In the genomic region with DNA sequence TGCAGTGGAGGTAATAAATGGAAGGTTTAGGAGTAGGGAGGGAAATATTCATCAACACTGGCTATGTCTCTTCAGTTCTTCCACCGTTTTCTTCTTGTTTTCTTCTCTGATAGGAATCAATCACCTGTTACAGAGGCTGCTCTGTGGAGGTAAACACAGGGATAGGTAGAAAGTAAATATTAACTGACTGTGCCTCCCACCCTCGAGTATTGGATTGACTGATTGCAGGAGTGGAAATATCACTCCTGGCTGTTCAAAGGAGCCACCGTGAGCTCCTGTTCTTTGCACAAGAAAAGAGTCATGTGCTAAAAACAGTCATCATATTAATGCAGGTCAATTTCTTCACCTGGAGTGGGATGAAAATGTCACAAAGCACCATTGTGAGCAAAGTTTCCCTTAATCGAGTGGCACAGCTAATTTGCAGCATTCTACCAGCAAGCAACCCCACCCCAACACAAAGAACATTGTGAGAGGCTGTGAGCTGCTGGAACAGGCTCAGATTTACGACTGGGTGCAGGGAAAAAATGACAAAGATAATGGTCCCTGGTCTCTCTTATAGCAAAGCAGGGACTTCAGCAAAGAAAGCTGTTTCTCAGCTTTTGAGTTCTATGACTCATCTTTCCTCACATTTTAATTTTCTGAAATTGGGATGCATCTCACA, we compare ENCODE assay signal across 23 cellular contexts.
A peak's percentile ranks its signal among the peaks of the same experiment; 100 is the strongest.
DNase-seq lines count a peak whose midpoint lies in the region; FAIRE-seq and TF ChIP-seq lines count a peak whose summit lies in the region.
"Had no signal": no experiment of that assay in that cellular context is flagged by ENCODE, and none has a peak within 500 bp of the region (broad histone marks: within the 10 kb centered on the region; RNA-seq: fewer than 3 reads in every experiment).

No MANE protein-coding gene starts in this region.

- no peak for TF ChIP-seq CTCF in GM13976 (IDR thresholded peaks at IDR 0.05; ENCODE audit: borderline replicate concordance, control extremely low read depth, extremely low read depth, insufficient read depth, missing control alignments)

- DNase-seq in NCI-H1417 (lab: John Stamatoyannopoulos, UW) (peak in 2 of 3 experiments; percentile 23 to 69), NCI-H1417 treated with DMSO at 0.1 percent for 48 hours (lab: John Stamatoyannopoulos, UW) (no peak), NCI-H748 treated with DMSO at 0.1 percent for 48 hours (lab: John Stamatoyannopoulos, UW) (peak; percentile 27), inferior parietal cortex (ENCODE audit: extremely low spot score) (peak; percentile 38), small intestine (peak; percentile 22), SKM-1 (lab: John Stamatoyannopoulos, UW; ENCODE audit: unreplicated experiment) (no peak), GM13976 (ENCODE audit: low spot score) (no peak)
- DNase-seq in activated CD4-positive, CD25-positive, alpha-beta regulatory T cell treated with anti-CD3 and anti-CD28 coated beads, Interleukin-2, amount 50 U/mL, for 72 hours: no peak
- DNase-seq: ACHN; C1 segment of cervical spinal cord; Calu3; CD8-positive, alpha-beta T cell; DMS153; GDM1; Karpas-422; NCI-H1436; NCI-H187 treated with DMSO at 0.1 percent for 48 hours; NCI-H2107; NCI-H226; NCI-H526 treated with DMSO at 0.1 percent for 48 hours; SJCRH30 had no signal

- no peaks in the 10 kb centered on the region for H3K36me3 ChIP-seq in small intestine (ENCODE audit: control insufficient read depth in 2 of 2, insufficient read depth in 2 of 2, low read length in 2 of 2)
- H3K36me3 ChIP-seq: SJCRH30 had no signal

- H3K4me1 ChIP-seq in small intestine (ENCODE audit: control insufficient read depth in 2 of 2, insufficient read depth in 1 of 2, low read depth in 1 of 2, low read length in 1 of 2): no peaks in the 10 kb centered on the region

- no peaks in the 10 kb centered on the region for H3K27me3 ChIP-seq in small intestine (ENCODE audit: control insufficient read depth in 2 of 2, insufficient read depth in 2 of 2, low read length in 2 of 2)
- H3K27me3 ChIP-seq: SJCRH30 had no signal

- in situ Hi-C loops in GM13976 (cut with MboI; ENCODE audit: low sequenced_read_pairs, unreplicated experiment): no loop called here

- H3K4me3 ChIP-seq in small intestine (ENCODE audit: low read depth in 1 of 2, low read length in 2 of 2): no peak overlapping the region
- H3K4me3 ChIP-seq: SJCRH30 had no signal

- FAIRE-seq in small intestine (lab: Jason Lieb, UNC): no peak
- FAIRE-seq: HTR-8/SVneo had no signal

- 13 to 46% (median 19%) methylated on average over 5 of the region's 5 CpGs for WGBS in small intestine, 3 donors

- no peaks in the 10 kb centered on the region for H3K9me3 ChIP-seq in small intestine (ENCODE audit: control insufficient read depth, low read depth)
- H3K9me3 ChIP-seq: SJCRH30 had no signal

- H3K27ac ChIP-seq in small intestine (ENCODE audit: low read depth in 1 of 2, low read length in 1 of 2): no peak overlapping the region
- H3K27ac ChIP-seq: 22Rv1, SJCRH30 had no signal

Comparison
In these comparisons a context has a peak if more than half of its experiments do, and no peak if none do; other contexts are left out.
1. DNase-seq: peak in NCI-H1417 (2 of 3), NCI-H748 treated with DMSO at 0.1 percent for 48 hours (single experiment), inferior parietal cortex (single experiment) and small intestine (single experiment); none in NCI-H1417 treated with DMSO at 0.1 percent for 48 hours (single experiment), activated CD4-positive, CD25-positive, alpha-beta regulatory T cell treated with anti-CD3 and anti-CD28 coated beads, Interleukin-2, amount 50 U/mL, for 72 hours (single experiment), SKM-1 (single experiment) and GM13976 (single experiment).